ENCODE assay signal across 9 cellular contexts in genomic region chr11:8699903-8700302, GRCh38. TPM values are rescaled to one million over a fixed set of nuclear protein-coding genes. Genes with fewer than 3 reads are reported as not detected.
DNase-seq lines count a peak whose midpoint lies in the region; ATAC-seq and TF ChIP-seq lines count a peak whose summit lies in the region.
"Had no signal": no experiment of that assay in that cellular context is flagged by ENCODE, and none has a peak within 500 bp of the region (broad histone marks: within the 10 kb centered on the region; RNA-seq: fewer than 3 reads in every experiment).

No MANE protein-coding gene starts in this region.

- H3K4me1 ChIP-seq in stomach smooth muscle (ENCODE audit: control insufficient read depth, insufficient read depth, low read length) (peaks cover 21% of the 10 kb centered on the region), thyroid gland (peaks cover 0 to 10% of the 10 kb centered on the region in 2 donors)

- WGBS in thyroid gland, 2 donors, result 45 to 58% methylated on average over 2 to 3 of the region's 3 CpGs

- no peaks in the 10 kb centered on the region for H3K27me3 Mint-ChIP-seq in brain
- H3K27me3 Mint-ChIP-seq: stimulated activated naive CD8-positive, alpha-beta T cell treated with anti-CD3 and anti-CD28 coated beads, Interleukin-15, Interleukin-2, amounts not matched to agents 100 ng/mL and 50 ng/mL, for 24 hours had no signal

- peak overlapping the region in 1 of 2 donors; percentile 42 for H3K9ac ChIP-seq in stomach smooth muscle (ENCODE audit: low read length in 2 of 2)

- peaks cover 48% of the 10 kb centered on the region for H3K36me3 Mint-ChIP-seq in brain

- no peaks in the 10 kb centered on the region for H3K9me3 ChIP-seq in stomach smooth muscle (ENCODE audit: control insufficient read depth in 2 of 2, low read length in 2 of 2)
- no peaks in the 10 kb centered on the region for H3K9me3 ChIP-seq in thyroid gland

- no peaks in the 10 kb centered on the region for H3K9me3 Mint-ChIP-seq in brain
- H3K9me3 Mint-ChIP-seq: stimulated activated naive CD8-positive, alpha-beta T cell treated with anti-CD3 and anti-CD28 coated beads, Interleukin-15, Interleukin-2, amounts not matched to agents 100 ng/mL and 50 ng/mL, for 24 hours had no signal

- peak overlapping the region in 4 of 5 experiments; percentile 47 to 91 (median 70) for H3K27ac Mint-ChIP-seq in brain
- H3K27ac Mint-ChIP-seq: stimulated activated naive CD8-positive, alpha-beta T cell treated with anti-CD3 and anti-CD28 coated beads, Interleukin-15, Interleukin-2, amounts not matched to agents 100 ng/mL and 50 ng/mL, for 24 hours had no signal

- H3K27me3 ChIP-seq in stomach smooth muscle (ENCODE audit: control insufficient read depth in 1 of 2, insufficient read depth in 2 of 2, low read length in 2 of 2), result no peaks in the 10 kb centered on the region
- H3K27me3 ChIP-seq in thyroid gland, result no peaks in the 10 kb centered on the region

- no peak for ATAC-seq in HG02938 (IDR thresholded peaks at IDR 0.05; ENCODE audit: unreplicated experiment)
- ATAC-seq in GM18867 (IDR thresholded peaks at IDR 0.05; ENCODE audit: unreplicated experiment), result no peak

- no peak for TF ChIP-seq POLR2A in thyroid gland (IDR thresholded peaks at IDR 0.05)

- H3K27ac ChIP-seq in stomach smooth muscle (ENCODE audit: low read length) (peak overlapping the region; percentile 66), thyroid gland (no peak overlapping the region)

- no peak for TF ChIP-seq CTCF in brain (conservative IDR thresholded peaks at IDR 0.05)
- no peak for TF ChIP-seq CTCF in thyroid gland (IDR thresholded peaks at IDR 0.05)

- no peak overlapping the region for H3K4me3 Mint-ChIP-seq in brain
- H3K4me3 Mint-ChIP-seq: stimulated activated naive CD8-positive, alpha-beta T cell treated with anti-CD3 and anti-CD28 coated beads, Interleukin-15, Interleukin-2, amounts not matched to agents 100 ng/mL and 50 ng/mL, for 24 hours had no signal

- H3K4me3 ChIP-seq in stomach smooth muscle (ENCODE audit: low read length in 2 of 2) (no peak overlapping the region), thyroid gland (replicated peaks in 1 of 3) (no peak overlapping the region)

- H3K36me3 ChIP-seq in stomach smooth muscle (ENCODE audit: control insufficient read depth in 2 of 2, insufficient read depth in 2 of 2, low read length in 2 of 2) (peaks cover 63 to 69% of the 10 kb centered on the region in 2 donors), thyroid gland (peaks cover 33 to 49% of the 10 kb centered on the region in 2 donors)

- DNase-seq in HuH-7 (ENCODE audit: low spot score) (peak; percentile 45), iris pigment epithelial cell (ENCODE audit: low read depth) (peak; percentile 66), thyroid gland (no peak)
- DNase-seq in stimulated activated CD4-positive, alpha-beta T cell treated with anti-CD3 and anti-CD28 coated beads, Interleukin-4, amount 100 ng/mL, for 1 hour, result no peak

- intact Hi-C loops in thyroid gland (cut with DNase I), result loop anchor here (10.0 kb wide), 1 partner anchor 105 kb away; no protein-coding TSS in a partner anchor

- peaks cover 28% of the 10 kb centered on the region for H3K4me1 Mint-ChIP-seq in brain

RNA-seq across cellular contexts. Expression of gene RPL27A, which starts 17.3 kb away (rescaled TPM):
- 1,828 TPM for polyA plus RNA-seq in brain (ENCODE audit: insufficient read depth, low read depth, low replicate concordance)
- total RNA-seq in thyroid gland, result 1,000 to 10,000 TPM; 1,071 to 3,396 (median 1,647) TPM

RNA-seq across cellular contexts. Expression of gene TRIM66, which starts 17.4 kb away (rescaled TPM):
- polyA plus RNA-seq in brain (ENCODE audit: insufficient read depth, low read depth, low replicate concordance), result 3.7 TPM
- total RNA-seq in thyroid gland, result 10 to 100 TPM in 1 of 4 donors, 1 to 10 TPM in 3; 7.7 to 48.5 (median 9.4) TPM

Comparison
In these comparisons a context has a peak if more than half of its experiments do, and no peak if none do; other contexts are left out.
1. DNase-seq: peak in HuH-7 (single experiment) and iris pigment epithelial cell (single experiment); none in thyroid gland (0 of 2) and stimulated activated CD4-positive, alpha-beta T cell treated with anti-CD3 and anti-CD28 coated beads, Interleukin-4, amount 100 ng/mL, for 1 hour (single experiment).